In the genomic region with DNA sequence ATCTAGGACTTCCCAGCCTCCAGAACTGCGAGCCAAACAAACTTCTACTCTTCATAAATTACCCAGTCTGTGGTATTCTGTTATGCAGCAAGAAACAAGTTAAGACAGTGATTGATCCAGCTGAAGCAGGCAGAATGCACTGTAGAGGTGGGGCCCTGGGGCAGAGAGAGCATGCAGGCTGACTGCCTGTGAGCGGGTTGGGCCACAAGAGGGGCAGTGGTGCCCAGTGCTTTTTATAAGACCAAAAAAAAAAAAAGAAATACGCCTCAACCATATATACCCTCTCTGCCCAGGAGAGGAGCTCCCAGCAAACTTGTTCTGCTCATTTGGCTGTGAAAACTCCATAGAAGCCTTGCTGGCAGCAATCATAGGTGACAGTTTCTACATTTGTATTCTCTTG, we compare ENCODE assay signal across 15 cellular contexts.
DNase-seq lines count a peak whose midpoint lies in the region; ATAC-seq, FAIRE-seq and TF ChIP-seq lines count a peak whose summit lies in the region.
"Had no signal": no experiment of that assay in that cellular context is flagged by ENCODE, and none has a peak within 500 bp of the region (broad histone marks: within the 10 kb centered on the region; RNA-seq: fewer than 3 reads in every experiment).

No MANE protein-coding gene starts in this region.

- ATAC-seq in Panc1 (peak; percentile 11; the same call in 1 of the 2 replicates), HG02610 (IDR thresholded peaks at IDR 0.05; ENCODE audit: unreplicated experiment) (no peak), HG03097 (IDR thresholded peaks at IDR 0.05; ENCODE audit: low FRiP score, unreplicated experiment) (no peak)
- ATAC-seq: stimulated activated naive CD8-positive, alpha-beta T cell treated with anti-CD3 and anti-CD28 coated beads, Interleukin-15, amount 100 ng/mL, for 72 hours had no signal

- peak; percentile 15; the same call in 1 of the 2 replicates for TF ChIP-seq CTCF in Panc1 (IDR thresholded peaks at IDR 0.05)
- peak; percentile 30 for TF ChIP-seq CTCF in epithelial cell of proximal tubule (conservative IDR thresholded peaks at IDR 0.05; ENCODE audit: low read depth, low read length)

- H3K27me3 ChIP-seq in Panc1 (ENCODE audit: control insufficient read depth, insufficient read depth, low read length) (no peaks in the 10 kb centered on the region), stomach smooth muscle (ENCODE audit: control insufficient read depth in 1 of 2, insufficient read depth in 2 of 2, low read length in 2 of 2) (no peaks in the 10 kb centered on the region)

- H3K9ac ChIP-seq in stomach smooth muscle (ENCODE audit: low read length in 2 of 2): peak overlapping the region in 1 of 2 donors; percentile 4

- no peak for FAIRE-seq in GM19239 (lab: Jason Lieb, UNC)

- in situ Hi-C loops in Panc1 (cut with HindIII; ENCODE audit: low pct_unique_long_range_greater_than_20kb, low sequenced_read_pairs): no loop called here

- CTCF ChIA-PET in Panc1 (lab: Charles Lee): interaction anchor here (0.6 kb wide), 2 partner anchors 73 to 146 kb away, joined by 3 read pairs; no protein-coding TSS in a partner anchor

- no TSS peak for BruUV-seq in Panc1 (replicated peaks; lab: Mats Ljungman, UMichigan)

- intact Hi-C loops in Panc1 (cut with micrococcal nuclease; ENCODE audit: unreplicated experiment): no loop called here

- no peak overlapping the region for H3K27ac ChIP-seq in Panc1 (ENCODE audit: low read length)
- peak overlapping the region; percentile 66 for H3K27ac ChIP-seq in stomach smooth muscle (ENCODE audit: low read length)

- H3K9me3 ChIP-seq in Panc1 (ENCODE audit: control insufficient read depth, insufficient read depth, low read depth, low read length) (no peaks in the 10 kb centered on the region), stomach smooth muscle (ENCODE audit: control insufficient read depth in 2 of 2, low read length in 2 of 2) (no peaks in the 10 kb centered on the region)

- POLR2A ChIA-PET in Panc1 (lab: Charles Lee): no interaction called here

- H3K4me3 ChIP-seq in Panc1 (ENCODE audit: low read depth in 2 of 2, low read length in 2 of 2) (no peak overlapping the region), epithelial cell of proximal tubule (ENCODE audit: low read depth, low read length) (no peak overlapping the region), stomach smooth muscle (ENCODE audit: low read length in 2 of 2) (no peak overlapping the region)

- no peak for DNase-seq in Panc1 (ENCODE audit: low read depth, low spot score)
- no peak for DNase-seq in epithelial cell of proximal tubule (ENCODE audit: low read depth)
- DNase-seq in kidney tubule cell (ENCODE audit: low spot score): peak; percentile 30
- no peak for DNase-seq in GM19239 (ENCODE audit: insufficient read length, low spot score)
- no peak for DNase-seq in DMS 273 treated with DMSO at 0.1 percent for 48 hours (lab: John Stamatoyannopoulos, UW)
- DNase-seq: activated naive CD4-positive, alpha-beta T cell treated with anti-CD3 and anti-CD28 coated beads, Interleukin-2, amount 50 U/mL, for 16 hours; AML-193; NCI-H1092; NCI-H2171 treated with DMSO at 0.1 percent for 48 hours; posterior cingulate gyrus; RPMI8226; stimulated activated naive CD8-positive, alpha-beta T cell treated with anti-CD3 and anti-CD28 coated beads, Interleukin-15, amount 100 ng/mL, for 72 hours had no signal

- H3K4me1 ChIP-seq in Panc1 (ENCODE audit: control insufficient read depth, insufficient read depth, low read length) (peaks cover 36% of the 10 kb centered on the region), stomach smooth muscle (ENCODE audit: control insufficient read depth, insufficient read depth, low read length) (peaks cover 71% of the 10 kb centered on the region)

- H3K36me3 ChIP-seq in Panc1 (ENCODE audit: control insufficient read depth, insufficient read depth, low read length) (no peaks in the 10 kb centered on the region), stomach smooth muscle (ENCODE audit: control insufficient read depth in 2 of 2, insufficient read depth in 2 of 2, low read length in 2 of 2) (peaks cover 0 to 4% of the 10 kb centered on the region in 2 donors)
